ENCODE assay signal across 13 cellular contexts in the genomic region with DNA sequence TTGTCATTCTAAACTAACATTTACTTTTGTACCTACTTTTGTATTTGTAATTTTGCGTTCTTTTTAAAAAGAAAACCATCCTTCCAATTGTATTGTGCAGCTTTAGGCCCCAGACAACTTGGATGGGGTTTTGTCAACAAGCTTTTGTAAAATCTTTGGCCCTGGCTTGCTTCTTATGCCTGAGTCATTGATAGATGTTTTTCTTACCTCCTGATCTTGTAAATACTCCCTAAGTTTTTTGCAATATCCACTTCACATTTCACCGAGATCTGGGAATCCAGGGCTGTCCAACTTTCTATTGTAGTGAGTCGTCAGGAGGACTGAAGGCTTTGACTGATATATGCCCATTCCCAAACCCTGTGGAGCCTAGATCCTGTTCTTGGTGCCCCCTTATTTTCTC.
"Had no signal": no experiment of that assay in that cellular context is flagged by ENCODE, and none has a peak within 500 bp of the region (broad histone marks: within the 10 kb centered on the region; RNA-seq: fewer than 3 reads in every experiment).

No MANE protein-coding gene starts in this region.

- H3K9ac ChIP-seq: neural progenitor cell had no signal

- H3K9me3 ChIP-seq: breast epithelium, gastrocnemius medialis, heart right ventricle, ovary, uterus had no signal

- H3K4me3 ChIP-seq: breast epithelium, gastrocnemius medialis, heart right ventricle, neural progenitor cell, ovary, uterus had no signal

- H3K4me1 ChIP-seq: breast epithelium, gastrocnemius medialis, neural progenitor cell had no signal

- H3K4me3 Mint-ChIP-seq: activated CD4-positive, alpha-beta T cell treated with anti-CD3 and anti-CD28 coated beads, Interleukin-2, amount 10 ng/mL, durations not matched to agents 7 days and 5 days; activated naive CD8-positive, alpha-beta T cell; naive B cell; neural progenitor cell; T-helper 2 cell treated with Interferon-gamma antibody and Interleukin-4, amounts not matched to agents 5 μg/mL and 100 μg/mL, for 36 hours had no signal

- DNase-seq: activated CD4-positive, alpha-beta T cell treated with anti-CD3 and anti-CD28 coated beads, Interleukin-2, amount 10 ng/mL, durations not matched to agents 7 days and 5 days; activated gamma-delta T cell treated with Interleukin-2 at 50 U/mL for 16 hours; gastrocnemius medialis; heart right ventricle; naive B cell; ovary; stimulated activated CD4-positive, alpha-beta T cell treated with anti-CD3 and anti-CD28 coated beads, Interleukin-1b, Interleukin-23, amount 100 ng/mL, for 48 hours; uterus had no signal

- H3K4me1 Mint-ChIP-seq: activated CD4-positive, alpha-beta T cell treated with anti-CD3 and anti-CD28 coated beads, Interleukin-2, amount 10 ng/mL, durations not matched to agents 7 days and 5 days; naive B cell had no signal

- H3K4me2 ChIP-seq: neural progenitor cell had no signal

- H3K36me3 Mint-ChIP-seq: activated naive CD8-positive, alpha-beta T cell; naive B cell; neural progenitor cell had no signal

- H3K27me3 Mint-ChIP-seq: activated CD4-positive, alpha-beta T cell treated with anti-CD3 and anti-CD28 coated beads, Interleukin-2, amount 10 ng/mL, durations not matched to agents 7 days and 5 days; naive B cell had no signal

- H2AFZ ChIP-seq: neural progenitor cell had no signal

- H3K36me3 ChIP-seq: breast epithelium, gastrocnemius medialis, heart right ventricle, neural progenitor cell, ovary, uterus had no signal

- H3K9me3 Mint-ChIP-seq: activated CD4-positive, alpha-beta T cell treated with anti-CD3 and anti-CD28 coated beads, Interleukin-2, amount 10 ng/mL, durations not matched to agents 7 days and 5 days; naive B cell; T-helper 2 cell treated with Interferon-gamma antibody and Interleukin-4, amounts not matched to agents 5 μg/mL and 100 μg/mL, for 36 hours had no signal

- ATAC-seq: gastrocnemius medialis, heart right ventricle, sciatic nerve had no signal

- H3K27ac ChIP-seq: breast epithelium, gastrocnemius medialis, heart right ventricle, neural progenitor cell, ovary, uterus had no signal

- H3K27me3 ChIP-seq: breast epithelium, gastrocnemius medialis, heart right ventricle, neural progenitor cell, ovary, uterus had no signal

- H3K27ac Mint-ChIP-seq: activated CD4-positive, alpha-beta T cell treated with anti-CD3 and anti-CD28 coated beads, Interleukin-2, amount 10 ng/mL, durations not matched to agents 7 days and 5 days; activated naive CD8-positive, alpha-beta T cell; neural progenitor cell; T-helper 2 cell treated with Interferon-gamma antibody and Interleukin-4, amounts not matched to agents 5 μg/mL and 100 μg/mL, for 36 hours had no signal
